ENCODE assay signal across 12 cellular contexts in genomic region chr3:149596136-149596770, GRCh38.
DNase-seq lines count a peak whose midpoint lies in the region; ATAC-seq and TF ChIP-seq lines count a peak whose summit lies in the region.
"Had no signal": no experiment of that assay in that cellular context is flagged by ENCODE, and none has a peak within 500 bp of the region (broad histone marks: within the 10 kb centered on the region; RNA-seq: fewer than 3 reads in every experiment).

No MANE protein-coding gene starts in this region.

- H3K4ac ChIP-seq in IMR-90 (ENCODE audit: low read depth, low read length) = peak overlapping the region; percentile 36; the same call in 1 of the 2 replicates

- TF ChIP-seq CTCF in IMR-90 (conservative IDR thresholded peaks at IDR 0.05; ENCODE audit: low read depth, low read length) = no peak
- TF ChIP-seq CTCF in choroid plexus epithelial cell (conservative IDR thresholded peaks at IDR 0.05; ENCODE audit: low read depth, low read length) = no peak
- TF ChIP-seq CTCF in mesothelial cell of epicardium (IDR thresholded peaks at IDR 0.05; ENCODE audit: unreplicated experiment) = no peak
- TF ChIP-seq CTCF in WERI-Rb-1 (IDR thresholded peaks at IDR 0.05; ENCODE audit: low read depth, low read length) = no peak

- H3K27me3 Mint-ChIP-seq in mesothelial cell of epicardium (ENCODE audit: low read depth) = no peaks in the 10 kb centered on the region
- H3K27me3 Mint-ChIP-seq: naive B cell had no signal

- H3K36me3 ChIP-seq in IMR-90 (ENCODE audit: control insufficient read depth, insufficient read depth, low read length) (peaks cover 4% of the 10 kb centered on the region), WERI-Rb-1 (no peaks in the 10 kb centered on the region)

- H3K27ac Mint-ChIP-seq in mesothelial cell of epicardium = peak overlapping the region; percentile 86
- H3K27ac Mint-ChIP-seq: naive B cell had no signal

- no peak overlapping the region for H3K9ac ChIP-seq in IMR-90 (ENCODE audit: low read depth, low read length)

- H2AK9ac ChIP-seq in IMR-90 (replicated peaks; ENCODE audit: low read depth, low read length, poor library complexity) = no peak overlapping the region

- H3K4me2 ChIP-seq in IMR-90 (ENCODE audit: low read depth, low read length) = peak overlapping the region; percentile 28; the same call in 1 of the 2 replicates

- H3K27me3 ChIP-seq in IMR-90 (ENCODE audit: control insufficient read depth, insufficient read depth, low read length) = no peaks in the 10 kb centered on the region
- no peaks in the 10 kb centered on the region for H3K27me3 ChIP-seq in WERI-Rb-1 (ENCODE audit: insufficient read depth, low read depth, severe bottlenecking)

- H2BK5ac ChIP-seq in IMR-90 (ENCODE audit: low read depth, low read length, poor library complexity, severe bottlenecking) = no peak overlapping the region

- H3K18ac ChIP-seq in IMR-90 (ENCODE audit: low read depth, low read length) = no peak overlapping the region

- in situ Hi-C loops in IMR-90 (cut with MboI; ENCODE audit: low sequenced_read_pairs) = no loop called here

- DNase-seq in A172 (ENCODE audit: low spot score) (peak; percentile 80), IMR-90 (peak; percentile 54), choroid plexus epithelial cell (ENCODE audit: low read depth) (peak; percentile 44), mesothelial cell of epicardium (ENCODE audit: low spot score in 2 of 2, unreplicated experiment in 2 of 2) (no peak), WERI-Rb-1 (no peak), activated T-cell treated with anti-CD3 and anti-CD28 coated beads for 4 hours (no peak)
- DNase-seq: activated CD4-positive, CD25-positive, alpha-beta regulatory T cell; DMS79; naive B cell had no signal

- no peak overlapping the region for H3K56ac ChIP-seq in IMR-90 (ENCODE audit: extremely low read depth, insufficient read depth, low read length)

- WGBS in IMR-90 (ENCODE audit: extremely low coverage in 2 of 2, insufficient read length in 1 of 2), 2 experiments = 96% methylated on average over 3 of the region's 6 CpGs; no CpG with 5 or more reads in 1 of the 2 experiments

- H3K79me1 ChIP-seq in IMR-90 (ENCODE audit: low read depth in 1 of 2, low read length in 2 of 2) = peaks cover 28 to 67% of the 10 kb centered on the region in 2 experiments

- peak; percentile 67 for ATAC-seq in IMR-90 (ENCODE audit: low read depth)
- ATAC-seq in HG02642 (IDR thresholded peaks at IDR 0.05; ENCODE audit: poor library complexity, unreplicated experiment) = no peak
- no peak for ATAC-seq in HG03095 (IDR thresholded peaks at IDR 0.05; ENCODE audit: unreplicated experiment)

- H3K27ac ChIP-seq in IMR-90 (ENCODE audit: insufficient read depth, low read length) (no peak overlapping the region), WERI-Rb-1 (no peak overlapping the region)

- no peak overlapping the region for H2BK15ac ChIP-seq in IMR-90 (ENCODE audit: low read depth, low read length)

- H3K14ac ChIP-seq in IMR-90 (replicated peaks; ENCODE audit: low read depth, low read length) = no peak overlapping the region

- POLR2A ChIA-PET in IMR-90 (lab: Charles Lee; ENCODE audit: unreplicated experiment) = no interaction called here

- H3K9me3 Mint-ChIP-seq in mesothelial cell of epicardium = no peaks in the 10 kb centered on the region
- H3K9me3 Mint-ChIP-seq: naive B cell had no signal

- no peak overlapping the region for H3K23ac ChIP-seq in IMR-90 (ENCODE audit: low read depth, low read length)

- no peak overlapping the region for H3K4me3 Mint-ChIP-seq in mesothelial cell of epicardium
- H3K4me3 Mint-ChIP-seq: naive B cell had no signal

- no peak overlapping the region for H4K5ac ChIP-seq in IMR-90 (ENCODE audit: low read depth, low read length)

- H3K4me1 ChIP-seq in IMR-90 (ENCODE audit: control insufficient read depth, insufficient read depth, low read length) = peaks cover 9% of the 10 kb centered on the region

- no peaks in the 10 kb centered on the region for H3K9me3 ChIP-seq in IMR-90 (ENCODE audit: control insufficient read depth, insufficient read depth, low read length)
- no peaks in the 10 kb centered on the region for H3K9me3 ChIP-seq in WERI-Rb-1 (ENCODE audit: severe bottlenecking)

- no peak overlapping the region for H2AK5ac ChIP-seq in IMR-90 (ENCODE audit: low read depth, low read length)

- H2BK20ac ChIP-seq in IMR-90 (ENCODE audit: low read depth, low read length) = no peak overlapping the region

- dilution Hi-C loops in IMR-90 (cut with HindIII; ENCODE audit: low sequenced_read_pairs, unreplicated experiment) = no loop called here

- no peak overlapping the region for H2BK120ac ChIP-seq in IMR-90 (ENCODE audit: low read depth, low read length)

- no peak for TF ChIP-seq POLR2A in IMR-90 (IDR thresholded peaks at IDR 0.05; ENCODE audit: low read depth, low read length)

- intact Hi-C loops in IMR-90 (cut with micrococcal nuclease) = no loop called here

- no peak overlapping the region for H4K8ac ChIP-seq in IMR-90 (ENCODE audit: low read depth in 2 of 2, low read length in 2 of 2)

- peaks cover 10% of the 10 kb centered on the region; the same call in 1 of the 2 replicates for H3K9me1 ChIP-seq in IMR-90 (ENCODE audit: insufficient read depth, low read length)

- BruUV-seq in IMR-90 (replicated peaks; lab: Mats Ljungman, UMichigan) = no TSS peak

- CTCF ChIA-PET in IMR-90 (lab: Yijun Ruan, JAX) = no interaction called here

- H3K4me1 Mint-ChIP-seq in mesothelial cell of epicardium = peaks cover 33% of the 10 kb centered on the region

- peaks cover 23% of the 10 kb centered on the region; the same call in 1 of the 2 replicates for H4K20me1 ChIP-seq in IMR-90 (ENCODE audit: insufficient read depth, low read length)

- no peak for TF ChIP-seq RAD21 in IMR-90 (IDR thresholded peaks at IDR 0.05; ENCODE audit: low read length)

- H3K4me3 ChIP-seq in IMR-90 (ENCODE audit: insufficient read depth, low read depth, low read length) = no peak overlapping the region
- no peak overlapping the region for H3K4me3 ChIP-seq in choroid plexus epithelial cell (ENCODE audit: low read depth, low read length)
- no peak overlapping the region for H3K4me3 ChIP-seq in WERI-Rb-1 (ENCODE audit: low read depth, low read length)
- H3K4me3 ChIP-seq: skin epidermis had no signal

- H3K36me3 Mint-ChIP-seq in mesothelial cell of epicardium = peaks cover 6% of the 10 kb centered on the region
- H3K36me3 Mint-ChIP-seq: naive B cell had no signal

- no peak overlapping the region for H4K91ac ChIP-seq in IMR-90 (ENCODE audit: insufficient read depth, low read depth, low read length)

- no peak overlapping the region for H2AFZ ChIP-seq in IMR-90 (replicated peaks; ENCODE audit: low read length, poor library complexity)

TF ChIP-seq in IMR-90, 13 proteins besides CTCF, POLR2A, EP300 and RAD21:
- no peak for TF ChIP-seq ELK1 (IDR thresholded peaks at IDR 0.05; ENCODE audit: borderline replicate concordance, low read depth, low read length)
- no peak for TF ChIP-seq SMC3 (IDR thresholded peaks at IDR 0.05; ENCODE audit: low read depth, low read length)
- no peak for TF ChIP-seq CEBPB (IDR thresholded peaks at IDR 0.05; ENCODE audit: low read depth, low read length)
- TF ChIP-seq FOS (IDR thresholded peaks at IDR 0.05; ENCODE audit: low read depth, low read length) = no peak
- no peak for TF ChIP-seq MAZ (IDR thresholded peaks at IDR 0.05; ENCODE audit: borderline replicate concordance, low read depth, low read length)
- TF ChIP-seq RCOR1 (IDR thresholded peaks at IDR 0.05; ENCODE audit: insufficient replicate concordance, low read length) = no peak

Comparison
In these comparisons a context has a peak if more than half of its experiments do, and no peak if none do; other contexts are left out.
1. DNase-seq: peak in A172 (single experiment), IMR-90 (single experiment) and choroid plexus epithelial cell (single experiment); none in mesothelial cell of epicardium (0 of 2), WERI-Rb-1 (single experiment) and activated T-cell treated with anti-CD3 and anti-CD28 coated beads for 4 hours (single experiment).